ENCODE assay signal across 12 cellular contexts in genomic region chr9:120532475-120532874, GRCh38. TPM values are rescaled to one million over a fixed set of nuclear protein-coding genes. Genes with fewer than 3 reads are reported as not detected.
DNase-seq lines count a peak whose midpoint lies in the region; ATAC-seq and TF ChIP-seq lines count a peak whose summit lies in the region.
"Had no signal": no experiment of that assay in that cellular context is flagged by ENCODE, and none has a peak within 500 bp of the region (broad histone marks: within the 10 kb centered on the region; RNA-seq: fewer than 3 reads in every experiment).

No MANE protein-coding gene starts in this region.

- H3K4me3 Mint-ChIP-seq in endothelial cell (ENCODE audit: unreplicated experiment), result no peak overlapping the region
- H3K4me3 Mint-ChIP-seq in CD14-positive monocyte, result no peak overlapping the region
- H3K4me3 Mint-ChIP-seq: activated naive CD8-positive, alpha-beta T cell treated with anti-CD3 and anti-CD28 coated beads, Interleukin-2, amount 50 U/mL, for 24 hours; B cell had no signal

- peak; percentile 85 for ATAC-seq in left lung
- ATAC-seq: activated naive CD8-positive, alpha-beta T cell treated with anti-CD3 and anti-CD28 coated beads, Interleukin-2, amount 50 U/mL, for 24 hours had no signal

- H3K27ac ChIP-seq in 22Rv1, result peak overlapping the region; percentile 46
- peak overlapping the region in 1 of 2 donors; percentile 43 for H3K27ac ChIP-seq in left lung
- H3K27ac ChIP-seq: pancreas had no signal

- H3K27me3 Mint-ChIP-seq in endothelial cell (ENCODE audit: unreplicated experiment), result peaks cover 2% of the 10 kb centered on the region
- no peaks in the 10 kb centered on the region for H3K27me3 Mint-ChIP-seq in CD14-positive monocyte (ENCODE audit: low read depth in 3 of 3)
- H3K27me3 Mint-ChIP-seq: activated naive CD8-positive, alpha-beta T cell treated with anti-CD3 and anti-CD28 coated beads, Interleukin-2, amount 50 U/mL, for 24 hours; B cell had no signal

- no peaks in the 10 kb centered on the region for H3K27me3 ChIP-seq in left lung
- H3K27me3 ChIP-seq: pancreas had no signal

- H3K4me1 ChIP-seq in left lung, result peaks cover 5 to 14% of the 10 kb centered on the region in 2 donors
- H3K4me1 ChIP-seq: pancreas had no signal

- H3K4me3 ChIP-seq in cardiac fibroblast (replicated peaks in 1 of 2; ENCODE audit: low read depth in 2 of 2, low read length in 2 of 2), result no peak overlapping the region
- H3K4me3 ChIP-seq in left lung, result no peak overlapping the region
- H3K4me3 ChIP-seq: pancreas had no signal

- TF ChIP-seq CTCF in 22Rv1 (IDR thresholded peaks at IDR 0.05) (no peak), cardiac fibroblast (IDR thresholded peaks at IDR 0.05; ENCODE audit: low read depth, low read length) (no peak), left lung (IDR thresholded peaks at IDR 0.05) (no peak), endothelial cell (IDR thresholded peaks at IDR 0.05; ENCODE audit: unreplicated experiment) (no peak), CD14-positive monocyte (IDR thresholded peaks at IDR 0.05) (no peak)

- peak; percentile 22 for DNase-seq in HuH-7 (ENCODE audit: low spot score)
- DNase-seq in cardiac fibroblast (ENCODE audit: low read depth in 2 of 2), result peak; percentile 62 to 74
- DNase-seq in left lung, result peak; percentile 64
- no peak for DNase-seq in cerebellum (ENCODE audit: low spot score)
- DNase-seq in endothelial cell (ENCODE audit: low spot score), result no peak
- DNase-seq in CD14-positive monocyte (ENCODE audit: low spot score), result no peak
- DNase-seq in NCI-H82 treated with DMSO at 0.1 percent for 48 hours (lab: John Stamatoyannopoulos, UW; ENCODE audit: unreplicated experiment), result no peak
- DNase-seq: activated naive CD8-positive, alpha-beta T cell treated with anti-CD3 and anti-CD28 coated beads, Interleukin-2, amount 50 U/mL, for 24 hours; NK-92 treated with Interleukin-12 subunit alpha and Interleukin-12 subunit beta, amount 100 ng/mL, for 24 hours; pancreas had no signal

- no peaks in the 10 kb centered on the region for H3K9me3 ChIP-seq in left lung
- H3K9me3 ChIP-seq: pancreas had no signal

- no peak overlapping the region for H3K27ac Mint-ChIP-seq in endothelial cell (ENCODE audit: unreplicated experiment)
- H3K27ac Mint-ChIP-seq in CD14-positive monocyte, result peak overlapping the region in 1 of 7 donors; percentile 21
- H3K27ac Mint-ChIP-seq: activated naive CD8-positive, alpha-beta T cell treated with anti-CD3 and anti-CD28 coated beads, Interleukin-2, amount 50 U/mL, for 24 hours; B cell had no signal

- H3K36me3 Mint-ChIP-seq in endothelial cell (ENCODE audit: low read depth, unreplicated experiment) (peaks cover 46% of the 10 kb centered on the region), CD14-positive monocyte (peaks cover 81 to 87% of the 10 kb centered on the region in 2 donors)

- intact Hi-C loops in left lung (cut with DNase I), result no loop called here
- intact Hi-C loops in CD14-positive monocyte (cut with micrococcal nuclease), result no loop called here

- no peaks in the 10 kb centered on the region for H3K9me3 Mint-ChIP-seq in endothelial cell (ENCODE audit: unreplicated experiment)
- no peaks in the 10 kb centered on the region for H3K9me3 Mint-ChIP-seq in CD14-positive monocyte
- H3K9me3 Mint-ChIP-seq: activated naive CD8-positive, alpha-beta T cell treated with anti-CD3 and anti-CD28 coated beads, Interleukin-2, amount 50 U/mL, for 24 hours had no signal

- peaks cover 0 to 90% of the 10 kb centered on the region in 2 donors for H3K36me3 ChIP-seq in left lung

- no peaks in the 10 kb centered on the region for H3K4me1 Mint-ChIP-seq in endothelial cell (ENCODE audit: unreplicated experiment)
- peaks cover 5% of the 10 kb centered on the region for H3K4me1 Mint-ChIP-seq in CD14-positive monocyte
- H3K4me1 Mint-ChIP-seq: activated naive CD8-positive, alpha-beta T cell treated with anti-CD3 and anti-CD28 coated beads, Interleukin-2, amount 50 U/mL, for 24 hours; B cell had no signal

RNA-seq across cellular contexts. Expression of gene CDK5RAP2, which starts 47.5 kb away (rescaled TPM):
- 10 to 100 TPM; 40.5 to 53.4 TPM for total RNA-seq in left lung
- total RNA-seq in cerebellum, result 42.4 TPM
- 50.8 TPM for total RNA-seq in endothelial cell (ENCODE audit: unreplicated experiment)
- 1 to 10 TPM; 2.0 to 6.1 TPM for polyA plus RNA-seq in CD14-positive monocyte

Comparison
In these comparisons a context has a peak if more than half of its experiments do, and no peak if none do; other contexts are left out.
1. DNase-seq: peak in HuH-7 (single experiment), cardiac fibroblast (2 of 2) and left lung (2 of 2); none in cerebellum (single experiment), endothelial cell (single experiment), CD14-positive monocyte (single experiment) and NCI-H82 treated with DMSO at 0.1 percent for 48 hours (single experiment).